ENCODE assay signal across 8 cellular contexts in genomic region chr10:79904671-79905321, GRCh38. TPM values are rescaled to one million over a fixed set of nuclear protein-coding genes. Genes with fewer than 3 reads are reported as not detected.
DNase-seq lines count a peak whose midpoint lies in the region; ATAC-seq and TF ChIP-seq lines count a peak whose summit lies in the region.

No MANE protein-coding gene starts in this region.

- peaks cover 17% of the 10 kb centered on the region for H3K4me1 ChIP-seq in body of pancreas
- H3K4me1 ChIP-seq in iPS-18a (ENCODE audit: control insufficient read depth, low read depth, low read length): no peaks in the 10 kb centered on the region
- H3K4me1 ChIP-seq in gastrocnemius medialis: peaks cover 0 to 7% of the 10 kb centered on the region in 2 donors

- TF ChIP-seq POLR2A in body of pancreas (IDR thresholded peaks at IDR 0.05): peak; percentile 32 to 72 (median 60)
- TF ChIP-seq POLR2A in gastrocnemius medialis (IDR thresholded peaks at IDR 0.05): no peak

- TF ChIP-seq CTCF in GM10266 (IDR thresholded peaks at IDR 0.05; ENCODE audit: control insufficient read depth, insufficient read depth, low read depth, missing control alignments) (no peak), body of pancreas (IDR thresholded peaks at IDR 0.05) (no peak), gastrocnemius medialis (IDR thresholded peaks at IDR 0.05 in 4 of 5, conservative IDR thresholded peaks at IDR 0.05 in 1 of 5) (no peak)

- WGBS in body of pancreas, 2 donors: 1% methylated on average over 27 to 58 of the region's 58 CpGs

- intact Hi-C loops in body of pancreas (cut with DNase I): no loop called here
- intact Hi-C loops in gastrocnemius medialis (cut with DNase I; ENCODE audit: low total_unique reads): no loop called here

- DNase-seq in GM10266 (ENCODE audit: extremely low spot score) (peak; percentile 4), T1000 (lab: John Stamatoyannopoulos, UW) (peak; percentile 35), body of pancreas (peak; percentile 77 to 83 (median 80)), gastrocnemius medialis (peak; percentile 40 to 64)

- H3K9ac ChIP-seq in iPS-18a (ENCODE audit: low read length): peak overlapping the region; percentile 74

- ATAC-seq in body of pancreas (peak; percentile 92), gastrocnemius medialis (peak; percentile 84 to 92), GM21529 (IDR thresholded peaks at IDR 0.05; ENCODE audit: unreplicated experiment) (no peak), HG02571 (IDR thresholded peaks at IDR 0.05; ENCODE audit: unreplicated experiment) (no peak)

- no peak for TF ChIP-seq EP300 in Ishikawa (IDR thresholded peaks at IDR 0.05; ENCODE audit: borderline replicate concordance)

- H3K27me3 ChIP-seq in body of pancreas: no peaks in the 10 kb centered on the region
- H3K27me3 ChIP-seq in iPS-18a (ENCODE audit: control insufficient read depth, insufficient read depth, low read length): peaks cover 27% of the 10 kb centered on the region
- H3K27me3 ChIP-seq in gastrocnemius medialis: no peaks in the 10 kb centered on the region

- peak overlapping the region; percentile 74 to 87 (median 82) for H3K27ac ChIP-seq in body of pancreas
- no peak overlapping the region for H3K27ac ChIP-seq in iPS-18a (ENCODE audit: low read length)
- peak overlapping the region; percentile 89 to 91 (median 90) for H3K27ac ChIP-seq in gastrocnemius medialis

- no peaks in the 10 kb centered on the region for H3K9me3 ChIP-seq in body of pancreas
- no peaks in the 10 kb centered on the region for H3K9me3 ChIP-seq in iPS-18a (ENCODE audit: control insufficient read depth, low read depth, low read length)
- no peaks in the 10 kb centered on the region for H3K9me3 ChIP-seq in gastrocnemius medialis

- no peaks in the 10 kb centered on the region for H3K36me3 ChIP-seq in body of pancreas (replicated peaks in 1 of 2; ENCODE audit: insufficient read depth in 1 of 2, low read depth in 2 of 2)
- H3K36me3 ChIP-seq in iPS-18a (ENCODE audit: control insufficient read depth, low read depth, low read length): no peaks in the 10 kb centered on the region
- H3K36me3 ChIP-seq in gastrocnemius medialis: no peaks in the 10 kb centered on the region

- in situ Hi-C loops in gastrocnemius medialis (cut with MboI; ENCODE audit: low sequenced_read_pairs in 4 of 4): no loop called here

- TF ChIP-seq RAD21 in Ishikawa (IDR thresholded peaks at IDR 0.05; ENCODE audit: low read depth): peak; percentile 2; the same call in 1 of the 2 replicates

- H3K4me3 ChIP-seq in body of pancreas (peak overlapping the region; percentile 51 to 78), iPS-18a (ENCODE audit: low read length) (peak overlapping the region; percentile 85), gastrocnemius medialis (peak overlapping the region; percentile 74 to 94 (median 86))

TF ChIP-seq in Ishikawa, 13 proteins besides CTCF, POLR2A, EP300 and RAD21:
- TF ChIP-seq MAX (IDR thresholded peaks at IDR 0.05): peak; percentile 70
- TF ChIP-seq EGR1 (IDR thresholded peaks at IDR 0.05): no peak
- TF ChIP-seq, protein P1, sequence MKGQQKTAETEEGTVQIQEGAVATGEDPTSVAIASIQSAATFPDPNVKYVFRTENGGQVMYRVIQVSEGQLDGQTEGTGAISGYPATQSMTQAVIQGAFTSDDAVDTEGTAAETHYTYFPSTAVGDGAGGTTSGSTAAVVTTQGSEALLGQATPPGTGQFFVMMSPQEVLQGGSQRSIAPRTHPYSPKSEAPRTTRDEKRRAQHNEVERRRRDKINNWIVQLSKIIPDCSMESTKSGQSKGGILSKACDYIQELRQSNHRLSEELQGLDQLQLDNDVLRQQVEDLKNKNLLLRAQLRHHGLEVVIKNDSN (IDR thresholded peaks at IDR 0.05): 0 out of 2 replicates have a peak, but pooled peaks have one; percentile 39
- no peak for TF ChIP-seq CREB1 (IDR thresholded peaks at IDR 0.05; ENCODE audit: low read depth)
- no peak for TF ChIP-seq CEBPB (IDR thresholded peaks at IDR 0.05)
- peak; percentile 61; the same call in 1 of the 2 replicates for TF ChIP-seq TCF12 (IDR thresholded peaks at IDR 0.05; ENCODE audit: low read depth)
- TF ChIP-seq, protein P2, sequence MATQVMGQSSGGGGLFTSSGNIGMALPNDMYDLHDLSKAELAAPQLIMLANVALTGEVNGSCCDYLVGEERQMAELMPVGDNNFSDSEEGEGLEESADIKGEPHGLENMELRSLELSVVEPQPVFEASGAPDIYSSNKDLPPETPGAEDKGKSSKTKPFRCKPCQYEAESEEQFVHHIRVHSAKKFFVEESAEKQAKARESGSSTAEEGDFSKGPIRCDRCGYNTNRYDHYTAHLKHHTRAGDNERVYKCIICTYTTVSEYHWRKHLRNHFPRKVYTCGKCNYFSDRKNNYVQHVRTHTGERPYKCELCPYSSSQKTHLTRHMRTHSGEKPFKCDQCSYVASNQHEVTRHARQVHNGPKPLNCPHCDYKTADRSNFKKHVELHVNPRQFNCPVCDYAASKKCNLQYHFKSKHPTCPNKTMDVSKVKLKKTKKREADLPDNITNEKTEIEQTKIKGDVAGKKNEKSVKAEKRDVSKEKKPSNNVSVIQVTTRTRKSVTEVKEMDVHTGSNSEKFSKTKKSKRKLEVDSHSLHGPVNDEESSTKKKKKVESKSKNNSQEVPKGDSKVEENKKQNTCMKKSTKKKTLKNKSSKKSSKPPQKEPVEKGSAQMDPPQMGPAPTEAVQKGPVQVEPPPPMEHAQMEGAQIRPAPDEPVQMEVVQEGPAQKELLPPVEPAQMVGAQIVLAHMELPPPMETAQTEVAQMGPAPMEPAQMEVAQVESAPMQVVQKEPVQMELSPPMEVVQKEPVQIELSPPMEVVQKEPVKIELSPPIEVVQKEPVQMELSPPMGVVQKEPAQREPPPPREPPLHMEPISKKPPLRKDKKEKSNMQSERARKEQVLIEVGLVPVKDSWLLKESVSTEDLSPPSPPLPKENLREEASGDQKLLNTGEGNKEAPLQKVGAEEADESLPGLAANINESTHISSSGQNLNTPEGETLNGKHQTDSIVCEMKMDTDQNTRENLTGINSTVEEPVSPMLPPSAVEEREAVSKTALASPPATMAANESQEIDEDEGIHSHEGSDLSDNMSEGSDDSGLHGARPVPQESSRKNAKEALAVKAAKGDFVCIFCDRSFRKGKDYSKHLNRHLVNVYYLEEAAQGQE (IDR thresholded peaks at IDR 0.05; ENCODE audit: low read depth): no peak
- TF ChIP-seq TEAD4 (IDR thresholded peaks at IDR 0.05): peak; percentile 56; the same call in 1 of the 2 replicates
- TF ChIP-seq FOXM1 (IDR thresholded peaks at IDR 0.05; ENCODE audit: borderline replicate concordance, low read depth): no peak
- TF ChIP-seq NFIC (IDR thresholded peaks at IDR 0.05): no peak
- peak; percentile 94 for TF ChIP-seq ZBTB7A (IDR thresholded peaks at IDR 0.05; ENCODE audit: low read depth)
- peak; percentile 61 for TF ChIP-seq TAF1 (IDR thresholded peaks at IDR 0.05; ENCODE audit: low read depth)
- TF ChIP-seq YY1 (IDR thresholded peaks at IDR 0.05; ENCODE audit: low read depth): no peak
TF ChIP-seq in Ishikawa: peak in this region for 6.

RNA-seq across cellular contexts. Expression of gene SFTPD, which starts 44.1 kb away (rescaled TPM):
- total RNA-seq in body of pancreas (1 to 10 TPM in 1 of 2 donors, under 1 TPM in 1; 0.33 to 1.6 TPM), gastrocnemius medialis (under 1 TPM in 1 of 4 donors, not detected in 3; 0.73 TPM)

Comparison
In these comparisons a context has a peak if more than half of its experiments do, and no peak if none do; other contexts are left out.
1. DNase-seq: peak in every context shown above with its lines; median percentile 80 in body of pancreas; 52 in gastrocnemius medialis; 35 in T1000; 4 in GM10266.
2. ATAC-seq: peak in body of pancreas (single experiment) and gastrocnemius medialis (2 of 2); none in GM21529 (single experiment) and HG02571 (single experiment).
3. POLR2A ChIP-seq: peak in body of pancreas (3 of 3); none in gastrocnemius medialis (0 of 2).
4. Peak in every context shown above with its lines, with median percentiles within 50 percentile points of each other: H3K4me3 ChIP-seq.